Comparison of ENCODE assay signal across 33 cellular contexts in the genomic region with DNA sequence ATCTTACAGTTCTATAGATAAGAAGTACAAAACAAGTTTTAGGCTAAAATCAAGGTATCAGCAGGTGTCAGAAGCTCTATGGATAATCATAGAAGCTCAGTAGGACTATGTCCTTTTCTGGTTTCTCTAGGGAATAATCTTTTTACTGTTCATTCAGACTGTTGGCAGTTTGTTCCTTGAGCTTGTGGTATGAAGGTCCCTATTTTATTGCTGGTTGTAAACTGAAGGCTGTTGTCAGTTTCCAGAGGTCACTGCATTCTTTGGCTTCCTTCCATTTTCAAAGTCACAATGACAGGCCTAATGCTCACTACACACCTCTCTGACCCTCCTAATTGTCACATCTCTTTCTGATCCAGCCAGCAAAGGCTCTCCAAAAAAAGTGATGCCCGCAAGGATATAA.
"Had no signal": no experiment of that assay in that cellular context is flagged by ENCODE, and none has a peak within 500 bp of the region (broad histone marks: within the 10 kb centered on the region; RNA-seq: fewer than 3 reads in every experiment).

No MANE protein-coding gene starts in this region.

- ATAC-seq: activated CD8-positive, alpha-beta T cell treated with anti-CD3 and anti-CD28 coated beads for 36 hours; activated naive CD4-positive, alpha-beta T cell treated with anti-CD3 and anti-CD28 coated beads, Interleukin-2, amount 50 U/mL, for 72 hours; activated T-cell treated with anti-CD3 and anti-CD28 coated beads, Interleukin-2, amount 50 U/mL, for 4 hours; activated T-cell treated with anti-CD3 and anti-CD28 coated beads, Interleukin-2, amount 50 U/mL, for 72 hours; activated T-helper 17 cell treated with anti-CD3 and anti-CD28 coated beads, Interleukin-2, amount 50 U/mL, for 72 hours; body of pancreas; T-cell; T-helper 17 cell had no signal

- DNase-seq: activated B cell treated with CpG ODN at 0.5 μM for 24 hours; activated CD4-positive, alpha-beta memory T cell treated with anti-CD3 and anti-CD28 coated beads for 36 hours; activated CD4-positive, alpha-beta T cell treated with anti-CD3 and anti-CD28 coated beads for 4 hours; activated CD4-positive, alpha-beta T cell treated with anti-CD3 and anti-CD28 coated beads, Interleukin-2, amount 10 ng/mL, durations not matched to agents 24 days and 14 days; activated CD4-positive, alpha-beta T cell treated with anti-CD3 and anti-CD28 coated beads, Interleukin-2, amount 50 U/mL, for 1 hour; activated CD4-positive, alpha-beta T cell treated with anti-CD3 and anti-CD28 coated beads, Interleukin-2, amount 50 U/mL, for 4 hours; activated CD4-positive, CD25-positive, alpha-beta regulatory T cell treated with anti-CD3 and anti-CD28 coated beads, Interleukin-2, amount 50 U/mL, for 72 hours; activated CD8-positive, alpha-beta memory T cell treated with anti-CD3 and anti-CD28 coated beads, Interleukin-2, amount 50 U/mL, for 4 hours; activated CD8-positive, alpha-beta T cell treated with anti-CD3 and anti-CD28 coated beads for 36 hours; activated effector memory CD4-positive, alpha-beta T cell treated with anti-CD3 and anti-CD28 coated beads, Interleukin-2, amount 50 U/mL, for 16 hours; activated gamma-delta T cell treated with Interleukin-2 at 50 U/mL for 16 hours; activated naive CD4-positive, alpha-beta T cell; activated naive CD4-positive, alpha-beta T cell treated with anti-CD3 and anti-CD28 coated beads for 36 hours; activated naive CD4-positive, alpha-beta T cell treated with anti-CD3 and anti-CD28 coated beads, Interleukin-2, amount 50 U/mL, for 16 hours; activated naive CD8-positive, alpha-beta T cell treated with anti-CD3 and anti-CD28 coated beads for 36 hours; activated T-cell treated with anti-CD3 and anti-CD28 coated beads for 4 hours; activated T-cell treated with anti-CD3 and anti-CD28 coated beads, Interleukin-2, amount 50 U/mL, for 1 hour; activated T-cell treated with anti-CD3 and anti-CD28 coated beads, Interleukin-2, amount 50 U/mL, for 4 hours; activated T-cell treated with anti-CD3 and anti-CD28 coated beads, Interleukin-2, amount 50 U/mL, for 72 hours; adrenal gland; amniotic stem cell; aorta; body of pancreas; brain microvascular endothelial cell; central memory CD4-positive, alpha-beta T cell; T-cell; T-helper 17 cell; T1000 had no signal

- H3K36me3 Mint-ChIP-seq: activated CD4-positive, alpha-beta memory T cell treated with anti-CD3 and anti-CD28 coated beads for 36 hours; activated naive CD4-positive, alpha-beta T cell treated with anti-CD3 and anti-CD28 coated beads, Interleukin-2, amount 50 U/mL, for 72 hours; activated naive CD8-positive, alpha-beta T cell treated with anti-CD3 and anti-CD28 coated beads for 36 hours; T-cell had no signal

- H3K4me1 Mint-ChIP-seq: activated B cell treated with CpG ODN at 0.5 μM for 24 hours; activated CD4-positive, alpha-beta T cell treated with anti-CD3 and anti-CD28 coated beads, Interleukin-2, amount 10 ng/mL, durations not matched to agents 24 days and 14 days; activated naive CD8-positive, alpha-beta T cell treated with anti-CD3 and anti-CD28 coated beads for 36 hours; activated T-helper 17 cell treated with anti-CD3 and anti-CD28 coated beads, Interleukin-2, amount 50 U/mL, for 72 hours; T-cell; T-helper 17 cell had no signal

- H3K9me3 Mint-ChIP-seq: activated CD4-positive, alpha-beta T cell treated with anti-CD3 and anti-CD28 coated beads, Interleukin-2, amount 10 ng/mL, durations not matched to agents 24 days and 14 days; activated T-cell treated with anti-CD3 and anti-CD28 coated beads, Interleukin-2, amount 50 U/mL, for 72 hours; activated T-helper 17 cell treated with anti-CD3 and anti-CD28 coated beads, Interleukin-2, amount 50 U/mL, for 72 hours had no signal

- H3K4me1 ChIP-seq: adrenal gland, body of pancreas, breast epithelium had no signal

- H3K4me3 Mint-ChIP-seq: activated B cell treated with CpG ODN at 0.5 μM for 24 hours; activated CD4-positive, alpha-beta memory T cell treated with anti-CD3 and anti-CD28 coated beads for 36 hours; activated CD4-positive, alpha-beta T cell treated with anti-CD3 and anti-CD28 coated beads, Interleukin-2, amount 10 ng/mL, durations not matched to agents 24 days and 14 days; activated CD8-positive, alpha-beta T cell treated with anti-CD3 and anti-CD28 coated beads for 36 hours; activated naive CD4-positive, alpha-beta T cell treated with anti-CD3 and anti-CD28 coated beads for 36 hours; activated naive CD8-positive, alpha-beta T cell treated with anti-CD3 and anti-CD28 coated beads for 36 hours; activated T-cell treated with anti-CD3 and anti-CD28 coated beads, Interleukin-2, amount 50 U/mL, for 4 hours; activated T-cell treated with anti-CD3 and anti-CD28 coated beads, Interleukin-2, amount 50 U/mL, for 72 hours; activated T-helper 1 cell treated with anti-CD3 and anti-CD28 coated beads, Interleukin-12 subunit alpha, Interleukin-12 subunit beta, Interleukin-2, Interleukin-4 antibody, amounts not matched to agents 30 ng/mL and 10 ng/mL and 1 ng/mL, durations not matched to agents 14 hours and 24 hours and 36 hours; activated T-helper 17 cell treated with anti-CD3 and anti-CD28 coated beads, Interleukin-2, amount 50 U/mL, for 72 hours; T-cell; T-helper 17 cell had no signal

- H3K9me3 ChIP-seq: adrenal gland, body of pancreas, breast epithelium had no signal

- H3K4me3 ChIP-seq: adrenal gland, body of pancreas, breast epithelium had no signal

- H3K27ac Mint-ChIP-seq: activated B cell treated with CpG ODN at 0.5 μM for 24 hours; activated CD4-positive, alpha-beta memory T cell treated with anti-CD3 and anti-CD28 coated beads for 36 hours; activated CD4-positive, alpha-beta T cell treated with anti-CD3 and anti-CD28 coated beads, Interleukin-2, amount 10 ng/mL, durations not matched to agents 24 days and 14 days; activated CD8-positive, alpha-beta T cell treated with anti-CD3 and anti-CD28 coated beads for 36 hours; activated naive CD4-positive, alpha-beta T cell treated with anti-CD3 and anti-CD28 coated beads for 36 hours; activated naive CD4-positive, alpha-beta T cell treated with anti-CD3 and anti-CD28 coated beads, Interleukin-2, amount 50 U/mL, for 72 hours; activated naive CD8-positive, alpha-beta T cell treated with anti-CD3 and anti-CD28 coated beads for 36 hours; activated T-cell treated with anti-CD3 and anti-CD28 coated beads, Interleukin-2, amount 50 U/mL, for 72 hours; activated T-helper 1 cell treated with anti-CD3 and anti-CD28 coated beads, Interleukin-12 subunit alpha, Interleukin-12 subunit beta, Interleukin-2, Interleukin-4 antibody, amounts not matched to agents 30 ng/mL and 10 ng/mL and 1 ng/mL, durations not matched to agents 14 hours and 24 hours and 36 hours; activated T-helper 17 cell treated with anti-CD3 and anti-CD28 coated beads, Interleukin-2, amount 50 U/mL, for 72 hours; T-cell; T-helper 17 cell had no signal

- H3K27ac ChIP-seq: adrenal gland, body of pancreas, brain microvascular endothelial cell, breast epithelium, VCaP had no signal

- H3K27me3 Mint-ChIP-seq: activated B cell treated with CpG ODN at 0.5 μM for 24 hours; activated CD4-positive, alpha-beta memory T cell treated with anti-CD3 and anti-CD28 coated beads for 36 hours; activated CD4-positive, alpha-beta T cell treated with anti-CD3 and anti-CD28 coated beads, Interleukin-2, amount 10 ng/mL, durations not matched to agents 24 days and 14 days; activated CD8-positive, alpha-beta T cell treated with anti-CD3 and anti-CD28 coated beads for 36 hours; activated T-helper 17 cell treated with anti-CD3 and anti-CD28 coated beads, Interleukin-2, amount 50 U/mL, for 72 hours; T-cell; T-helper 17 cell had no signal

- H3K27me3 ChIP-seq: adrenal gland, body of pancreas, brain microvascular endothelial cell, breast epithelium had no signal

- H3K36me3 ChIP-seq: adrenal gland, brain microvascular endothelial cell, breast epithelium had no signal
